In genomic region chr17:13490906-13491502, GRCh38 we compare ENCODE assay signal across 1 cellular context.
TF ChIP-seq lines count a peak whose summit lies in the region.

No MANE protein-coding gene starts in this region.

TF ChIP-seq in IMR-90, 13 proteins besides CTCF, POLR2A, EP300 and RAD21 (continued from another document):
- no peak for TF ChIP-seq MAZ (IDR thresholded peaks at IDR 0.05; ENCODE audit: borderline replicate concordance, low read depth, low read length)
- TF ChIP-seq NFE2L2 (IDR thresholded peaks at IDR 0.05; ENCODE audit: low read depth, low read length), result no peak
